8 cellular contexts compared by ENCODE assay signal in genomic region chr6:73519943-73520687, GRCh38. TPM values are rescaled to one million over a fixed set of nuclear protein-coding genes. Genes with fewer than 3 reads are reported as not detected.
A peak's percentile ranks its signal among the peaks of the same experiment; 100 is the strongest.
DNase-seq lines count a peak whose midpoint lies in the region; ATAC-seq, FAIRE-seq and TF ChIP-seq lines count a peak whose summit lies in the region.

No MANE protein-coding gene starts in this region.

- intact Hi-C loops in psoas muscle (cut with DNase I), result no loop called here
- intact Hi-C loops in upper lobe of right lung (cut with DNase I), result loop anchor here (5.0 kb wide), 1 partner anchor 87 kb away; no protein-coding TSS in a partner anchor

- peak; percentile 59 to 77 (median 71) for ATAC-seq in psoas muscle
- ATAC-seq in upper lobe of right lung, result peak; percentile 57

- H3K9ac ChIP-seq in KMS-11, result peak overlapping the region; percentile 100

- H3K36me3 Mint-ChIP-seq in T-helper 2 cell treated with Interferon-gamma antibody and Interleukin-4, amounts not matched to agents 5 μg/mL and 100 μg/mL, for 36 hours (ENCODE audit: low read depth), result peaks cover 62% of the 10 kb centered on the region

- H3K9me3 ChIP-seq in right atrium auricular region (no peaks in the 10 kb centered on the region), psoas muscle (no peaks in the 10 kb centered on the region), upper lobe of right lung (no peaks in the 10 kb centered on the region)

- TF ChIP-seq CTCF in KMS-11 (conservative IDR thresholded peaks at IDR 0.05; ENCODE audit: low read depth, low read length) (no peak), right atrium auricular region (IDR thresholded peaks at IDR 0.05) (no peak), psoas muscle (IDR thresholded peaks at IDR 0.05) (no peak), upper lobe of right lung (IDR thresholded peaks at IDR 0.05) (no peak)

- no peaks in the 10 kb centered on the region; the same call in 1 of the 2 replicates for H4K20me1 ChIP-seq in KMS-11 (ENCODE audit: insufficient read depth)

- peaks cover 30% of the 10 kb centered on the region for H3K36me3 ChIP-seq in KMS-11 (ENCODE audit: insufficient read depth)
- H3K36me3 ChIP-seq in right atrium auricular region, result peaks cover 54% of the 10 kb centered on the region
- H3K36me3 ChIP-seq in psoas muscle (ENCODE audit: insufficient read depth in 1 of 2, low read depth in 1 of 2), result peaks cover 2 to 43% of the 10 kb centered on the region in 2 donors
- peaks cover 51% of the 10 kb centered on the region for H3K36me3 ChIP-seq in upper lobe of right lung

- peak overlapping the region; percentile 100 for H3K27ac ChIP-seq in KMS-11
- H3K27ac ChIP-seq in right atrium auricular region, result peak overlapping the region; percentile 98 to 99
- peak overlapping the region; percentile 90 for H3K27ac ChIP-seq in psoas muscle
- peak overlapping the region; percentile 100 for H3K27ac ChIP-seq in upper lobe of right lung

- FAIRE-seq in GM19239 (lab: Jason Lieb, UNC), result no peak

- peak overlapping the region; percentile 95 for H3K4me3 Mint-ChIP-seq in T-helper 2 cell treated with Interferon-gamma antibody and Interleukin-4, amounts not matched to agents 5 μg/mL and 100 μg/mL, for 36 hours

- DNase-seq in GM03348 (ENCODE audit: low spot score) (peak; percentile 77), amygdala (lab: John Stamatoyannopoulos, UW) (peak in 48 of 56 donors; percentile 5 to 75 (median 50)), right atrium auricular region (ENCODE audit: low spot score) (peak; percentile 76), psoas muscle (peak; percentile 77 to 86), upper lobe of right lung (peak; percentile 89), GM19239 (ENCODE audit: insufficient read length, low spot score) (no peak)
- peak; percentile 82 for DNase-seq in T-helper 2 cell treated with Interferon-gamma antibody and Interleukin-4, amounts not matched to agents 5 μg/mL and 100 μg/mL, for 36 hours (ENCODE audit: low spot score)

- peaks cover 47% of the 10 kb centered on the region for H3K4me1 ChIP-seq in KMS-11 (ENCODE audit: low read depth, poor library complexity, severe bottlenecking)
- peaks cover 0 to 63% of the 10 kb centered on the region in 2 donors for H3K4me1 ChIP-seq in right atrium auricular region
- peaks cover 12% of the 10 kb centered on the region for H3K4me1 ChIP-seq in psoas muscle
- H3K4me1 ChIP-seq in upper lobe of right lung, result peaks cover 53% of the 10 kb centered on the region

- peak overlapping the region; percentile 75 for H3K4me2 ChIP-seq in KMS-11

- H3K27me3 Mint-ChIP-seq in T-helper 2 cell treated with Interferon-gamma antibody and Interleukin-4, amounts not matched to agents 5 μg/mL and 100 μg/mL, for 36 hours (ENCODE audit: low read depth), result peaks cover 3% of the 10 kb centered on the region

- 2 to 6% (median 4%) methylated on average over 53 to 55 of the region's 55 CpGs for WGBS in psoas muscle, 3 donors

- H3K4me3 ChIP-seq in KMS-11 (IDR thresholded peaks at IDR 0.05; ENCODE audit: insufficient read depth, low read depth, low read length) (no peak overlapping the region), right atrium auricular region (peak overlapping the region; percentile 83 to 98), psoas muscle (peak overlapping the region; percentile 91), upper lobe of right lung (peak overlapping the region; percentile 99)

- no peaks in the 10 kb centered on the region for H3K27me3 ChIP-seq in KMS-11 (ENCODE audit: insufficient read depth, low read depth)
- no peaks in the 10 kb centered on the region for H3K27me3 ChIP-seq in right atrium auricular region
- peaks cover 0 to 53% (median 17%) of the 10 kb centered on the region in 3 donors for H3K27me3 ChIP-seq in psoas muscle (ENCODE audit: insufficient read depth in 3 of 3, low read length in 2 of 3)
- no peaks in the 10 kb centered on the region for H3K27me3 ChIP-seq in upper lobe of right lung

- H2AFZ ChIP-seq in KMS-11 (ENCODE audit: low read depth), result no peak overlapping the region

- no peaks in the 10 kb centered on the region for H3K9me3 Mint-ChIP-seq in T-helper 2 cell treated with Interferon-gamma antibody and Interleukin-4, amounts not matched to agents 5 μg/mL and 100 μg/mL, for 36 hours

- peak overlapping the region; percentile 99 for H3K27ac Mint-ChIP-seq in T-helper 2 cell treated with Interferon-gamma antibody and Interleukin-4, amounts not matched to agents 5 μg/mL and 100 μg/mL, for 36 hours

- H3K79me2 ChIP-seq in KMS-11 (ENCODE audit: insufficient read depth, low read depth), result peaks cover 54% of the 10 kb centered on the region

- H3K4me1 Mint-ChIP-seq in T-helper 2 cell treated with Interferon-gamma antibody and Interleukin-4, amounts not matched to agents 5 μg/mL and 100 μg/mL, for 36 hours (ENCODE audit: low read depth), result peaks cover 55% of the 10 kb centered on the region

RNA-seq across cellular contexts. Expression of gene EEF1A1, which starts 0.7 kb away (rescaled TPM):
- total RNA-seq in right atrium auricular region (1,000 to 10,000 TPM; 4,165 to 5,616 TPM), psoas muscle (1,000 to 10,000 TPM in 1 of 4 donors, 100 to 1,000 TPM in 3; 703 to 2,379 (median 902) TPM), upper lobe of right lung (9,028 TPM)
- 1,000 to 10,000 TPM in 1 of 3 donors, 100 to 1,000 TPM in 2; 541 to 1,251 (median 593) TPM for polyA plus RNA-seq in psoas muscle

RNA-seq across cellular contexts. Expression of gene MTO1, which starts 58.6 kb away (rescaled TPM):
- 10 to 100 TPM; 16.1 to 22.6 TPM for total RNA-seq in right atrium auricular region
- 10 to 100 TPM; 15.9 to 25.9 (median 18.3) TPM for total RNA-seq in psoas muscle
- 10 to 100 TPM; 19.2 to 22.6 (median 20.2) TPM for polyA plus RNA-seq in psoas muscle
- total RNA-seq in upper lobe of right lung, result 23.1 TPM
